Comparison of ENCODE assay signal across 26 cellular contexts in genomic region chr21:28851645-28852044, GRCh38.
"Had no signal": no experiment of that assay in that cellular context is flagged by ENCODE, and none has a peak within 500 bp of the region (broad histone marks: within the 10 kb centered on the region; RNA-seq: fewer than 3 reads in every experiment).

No MANE protein-coding gene starts in this region.

- H3K27me3 ChIP-seq: stomach, suprapubic skin, testis, thyroid gland, tibial artery, tibial nerve, transverse colon, upper lobe of left lung, upper lobe of right lung, uterus, vagina had no signal

- ATAC-seq: stimulated activated effector memory CD8-positive, alpha-beta T cell treated with anti-CD3 and anti-CD28 coated beads, Interleukin-12 subunit alpha, Interleukin-12 subunit beta, amount 100 ng/mL, for 72 hours; stimulated activated memory B cell treated with anti-CD40 and anti-IgM and Interleukin-4, amounts not matched to agents 10 μg/mL and 1 μg/mL and 100 μg/mL, for 72 hours; stimulated activated naive B cell treated with anti-CD40 and anti-IgM and Interleukin-4, amounts not matched to agents 10 μg/mL and 1 μg/mL and 100 μg/mL, for 72 hours; stimulated activated naive CD8-positive, alpha-beta T cell treated with anti-CD3 and anti-CD28 coated beads, Interleukin-15, amount 100 ng/mL, for 72 hours; stimulated activated naive CD8-positive, alpha-beta T cell treated with anti-CD3 and anti-CD28 coated beads, Interleukin-15, Interleukin-2, amounts not matched to agents 100 U/mL and 50 U/mL, for 24 hours; upper lobe of right lung had no signal

- H3K27ac ChIP-seq: stomach, suprapubic skin, testis, thoracic aorta, thyroid gland, tibial artery, tibial nerve, transverse colon, upper lobe of left lung, upper lobe of right lung, uterus, vagina had no signal

- H3K4me3 ChIP-seq: stomach, suprapubic skin, testis, thoracic aorta, thyroid gland, tibial artery, tibial nerve, transverse colon, upper lobe of left lung, upper lobe of right lung, uterus, vagina had no signal

- H3K9me3 ChIP-seq: suprapubic skin, testis, thoracic aorta, thyroid gland, tibial artery, tibial nerve, transverse colon, upper lobe of left lung, upper lobe of right lung, uterus, vagina had no signal

- H3K36me3 ChIP-seq: stomach, suprapubic skin, thoracic aorta, thyroid gland, tibial artery, transverse colon, upper lobe of left lung, upper lobe of right lung, uterus, vagina had no signal

- H3K4me1 ChIP-seq: suprapubic skin, testis, tibial artery, upper lobe of left lung, upper lobe of right lung, uterus, vagina had no signal

- DNase-seq: stimulated activated CD4-positive, alpha-beta T cell treated with anti-CD3 and anti-CD28 coated beads, Interleukin-2, amount 100 ng/mL, for 48 hours; stimulated activated CD4-positive, alpha-beta T cell treated with anti-CD3 and anti-CD28 coated beads, Interleukin-4, amount 100 ng/mL, for 1 hour; stimulated activated CD4-positive, alpha-beta T cell treated with anti-CD3 and anti-CD28 coated beads, Interleukin-4, amount 100 ng/mL, for 24 hours; stimulated activated CD4-positive, alpha-beta T cell treated with anti-CD3 and anti-CD28 coated beads, Interleukin-4, amount 100 ng/mL, for 4 hours; stimulated activated CD8-positive, alpha-beta memory T cell treated with anti-CD3 and anti-CD28 coated beads, Interleukin-4, amount 100 ng/mL, for 48 hours; stimulated activated naive B cell treated with anti-CD40 and anti-IgM and Interleukin-4, amounts not matched to agents 10 μg/mL and 1 μg/mL and 100 μg/mL, for 72 hours; stimulated activated naive CD4-positive, alpha-beta T cell; stimulated activated naive CD4-positive, alpha-beta T cell treated with Interleukin-2 at 50 U/mL for 16 hours; stimulated activated naive CD8-positive, alpha-beta T cell treated with anti-CD3 and anti-CD28 coated beads, Interleukin-15, amount 100 ng/mL, for 72 hours; stimulated activated naive CD8-positive, alpha-beta T cell treated with anti-CD3 and anti-CD28 coated beads, Interleukin-15, Interleukin-2, amounts not matched to agents 100 U/mL and 50 U/mL, for 24 hours; stomach; substantia nigra; testis; thyroid gland; tibial artery; transverse colon; trophoblast cell; upper lobe of left lung; upper lobe of right lung; uterus had no signal
